9 cellular contexts compared by ENCODE assay signal in the genomic region with DNA sequence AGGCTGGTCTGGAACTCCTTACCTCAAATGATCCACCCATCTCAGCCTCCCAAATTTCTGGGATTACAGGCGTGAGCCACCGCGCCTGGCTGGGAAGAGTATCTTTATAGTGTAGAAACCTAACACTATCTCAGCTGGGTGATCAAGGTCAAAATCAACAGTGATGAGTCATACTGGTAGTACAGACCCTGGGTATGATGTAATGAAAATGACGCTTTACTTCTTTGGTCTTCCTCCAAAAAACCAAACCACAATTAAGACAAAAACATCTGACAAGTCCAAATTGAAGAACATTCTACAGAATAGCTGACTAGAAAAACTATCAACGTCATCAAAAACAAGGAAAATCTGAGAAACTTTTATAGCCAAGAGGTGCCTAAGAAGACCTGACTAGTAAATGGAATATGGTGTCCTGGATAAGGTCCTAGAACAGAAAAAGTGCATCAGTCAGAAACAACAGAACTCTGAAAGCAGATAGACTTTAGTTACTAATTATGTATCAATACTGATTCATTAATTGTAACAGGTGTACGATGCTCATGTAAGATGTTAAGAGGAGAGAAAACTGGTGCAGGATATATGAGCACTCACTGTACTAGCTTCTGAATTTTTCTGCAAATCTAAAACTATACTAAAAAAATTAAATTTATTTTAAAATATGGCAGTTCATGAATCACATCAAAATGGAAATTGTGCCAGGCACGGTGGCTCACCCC. TPM values are rescaled to one million over a fixed set of nuclear protein-coding genes. Genes with fewer than 3 reads are reported as not detected.
DNase-seq lines count a peak whose midpoint lies in the region; ATAC-seq and TF ChIP-seq lines count a peak whose summit lies in the region.
"Had no signal": no experiment of that assay in that cellular context is flagged by ENCODE, and none has a peak within 500 bp of the region (broad histone marks: within the 10 kb centered on the region; RNA-seq: fewer than 3 reads in every experiment).

No MANE protein-coding gene starts in this region.

- H3K9me3 ChIP-seq in lower lobe of right lung (no peaks in the 10 kb centered on the region), ovary (no peaks in the 10 kb centered on the region)

- H3K27ac ChIP-seq in lower lobe of right lung (no peak overlapping the region), ovary (no peak overlapping the region)

- peak; percentile 86 for ATAC-seq in HG02981 (IDR thresholded peaks at IDR 0.05; ENCODE audit: unreplicated experiment)
- ATAC-seq in activated CD8-positive, alpha-beta T cell treated with anti-CD3 and anti-CD28 coated beads for 36 hours: peak; percentile 84
- ATAC-seq in lower lobe of right lung: peak; percentile 73 to 76
- no peak for ATAC-seq in HG03439 (IDR thresholded peaks at IDR 0.05; ENCODE audit: unreplicated experiment)

- H3K4me1 Mint-ChIP-seq in activated CD8-positive, alpha-beta T cell treated with anti-CD3 and anti-CD28 coated beads for 36 hours (ENCODE audit: low read depth): peaks cover 35% of the 10 kb centered on the region

- peak overlapping the region; percentile 3 for H3K4me3 Mint-ChIP-seq in activated CD8-positive, alpha-beta T cell treated with anti-CD3 and anti-CD28 coated beads for 36 hours
- H3K4me3 Mint-ChIP-seq: dendritic cell treated with granulocyte-macrophage colony-stimulating factor and Interleukin-4, amounts not matched to agents 40 ng/mL and 50 ng/mL, for 4 days had no signal

- CTCF ChIA-PET in activated CD8-positive, alpha-beta T cell treated with anti-CD3 and anti-CD28 coated beads for 36 hours (lab: Charles Lee): interaction anchor here (0.6 to 1.3 kb wide), 2 partner anchors 18 to 25 kb away, joined by 3 read pairs; no protein-coding TSS in a partner anchor

- TF ChIP-seq EP300 in ovary (IDR thresholded peaks at IDR 0.05): no peak

- H3K36me3 ChIP-seq in lower lobe of right lung (no peaks in the 10 kb centered on the region), ovary (no peaks in the 10 kb centered on the region)

- in situ Hi-C loops in GM13977 (cut with MboI; ENCODE audit: low pct_unique_long_range_greater_than_20kb, low sequenced_read_pairs, unreplicated experiment): no loop called here

- intact Hi-C loops in activated CD8-positive, alpha-beta T cell treated with anti-CD3 and anti-CD28 coated beads for 36 hours (cut with micrococcal nuclease): no loop called here
- intact Hi-C loops in lower lobe of right lung (cut with DNase I) (no loop called here), ovary (cut with DNase I) (no loop called here)

- no peaks in the 10 kb centered on the region for H3K27me3 Mint-ChIP-seq in activated CD8-positive, alpha-beta T cell treated with anti-CD3 and anti-CD28 coated beads for 36 hours

- H3K4me1 ChIP-seq in lower lobe of right lung: no peaks in the 10 kb centered on the region
- H3K4me1 ChIP-seq in ovary (ENCODE audit: insufficient read depth): no peaks in the 10 kb centered on the region

- H3K9me3 Mint-ChIP-seq in activated CD8-positive, alpha-beta T cell treated with anti-CD3 and anti-CD28 coated beads for 36 hours: peaks cover 2% of the 10 kb centered on the region

- WGBS in ovary, 3 donors: 70 to 81% (median 78%) methylated on average over 7 of the region's 7 CpGs

- POLR2A ChIA-PET in activated CD8-positive, alpha-beta T cell treated with anti-CD3 and anti-CD28 coated beads for 36 hours (lab: Charles Lee): interaction anchor here (0.8 to 2.5 kb wide), 3 partner anchors 9 to 53 kb away, joined by 3 to 10 read pairs (median 3); a partner anchor contains a TSS

- TF ChIP-seq POLR2A in ovary (IDR thresholded peaks at IDR 0.05): no peak

- H3K27ac Mint-ChIP-seq in activated CD8-positive, alpha-beta T cell treated with anti-CD3 and anti-CD28 coated beads for 36 hours: peak overlapping the region; percentile 78
- H3K27ac Mint-ChIP-seq: dendritic cell treated with granulocyte-macrophage colony-stimulating factor and Interleukin-4, amounts not matched to agents 40 ng/mL and 50 ng/mL, for 4 days had no signal

- TF ChIP-seq CTCF in GM13977 (IDR thresholded peaks at IDR 0.05; ENCODE audit: extremely low read depth, insufficient read depth, missing control alignments): no peak
- TF ChIP-seq CTCF in activated CD8-positive, alpha-beta T cell treated with anti-CD3 and anti-CD28 coated beads for 36 hours (IDR thresholded peaks at IDR 0.05): no peak
- TF ChIP-seq CTCF in lower lobe of right lung (IDR thresholded peaks at IDR 0.05): no peak
- no peak for TF ChIP-seq CTCF in ovary (IDR thresholded peaks at IDR 0.05)

- DNase-seq in GM13977 (ENCODE audit: low spot score) (peak; percentile 75), lower lobe of right lung (no peak), ovary (no peak)
- DNase-seq in activated CD8-positive, alpha-beta T cell treated with anti-CD3 and anti-CD28 coated beads for 36 hours: peak; percentile 25
- no peak for DNase-seq in activated effector memory CD4-positive, alpha-beta T cell treated with Interleukin-2 at 50 U/mL for 16 hours
- no peak for DNase-seq in stimulated activated CD4-positive, alpha-beta T cell treated with anti-CD3 and anti-CD28 coated beads, Interleukin-1b, Interleukin-23, amount 100 ng/mL, for 48 hours

- no peaks in the 10 kb centered on the region for H3K36me3 Mint-ChIP-seq in activated CD8-positive, alpha-beta T cell treated with anti-CD3 and anti-CD28 coated beads for 36 hours (ENCODE audit: low read depth)

- H3K4me3 ChIP-seq in lower lobe of right lung: no peak overlapping the region
- H3K4me3 ChIP-seq in ovary: no peak overlapping the region

- no peaks in the 10 kb centered on the region for H3K27me3 ChIP-seq in lower lobe of right lung (ENCODE audit: low read depth)
- H3K27me3 ChIP-seq in ovary: no peaks in the 10 kb centered on the region

RNA-seq across cellular contexts. Expression of a gene that starts 25.4 kb away (rescaled TPM):
- total RNA-seq in activated CD8-positive, alpha-beta T cell treated with anti-CD3 and anti-CD28 coated beads for 36 hours: 10 to 100 TPM; 31.9 to 35.7 TPM
- 16.0 TPM for total RNA-seq in lower lobe of right lung
- 10 to 100 TPM in 6 of 7 donors, 1 to 10 TPM in 1; 9.8 to 24.6 (median 19.1) TPM for total RNA-seq in ovary
- polyA plus RNA-seq in ovary: 10 to 100 TPM; 19.8 to 34.5 TPM

Comparison
In these comparisons a context has a peak if more than half of its experiments do, and no peak if none do; other contexts are left out.
1. DNase-seq: peak in GM13977 (single experiment) and activated CD8-positive, alpha-beta T cell treated with anti-CD3 and anti-CD28 coated beads for 36 hours (single experiment); none in lower lobe of right lung (single experiment), activated effector memory CD4-positive, alpha-beta T cell treated with Interleukin-2 at 50 U/mL for 16 hours (single experiment), ovary (0 of 5) and stimulated activated CD4-positive, alpha-beta T cell treated with anti-CD3 and anti-CD28 coated beads, Interleukin-1b, Interleukin-23, amount 100 ng/mL, for 48 hours (single experiment).